ENCODE assay signal across 13 cellular contexts in genomic region chr5:172879434-172879828, GRCh38. TPM values are rescaled to one million over a fixed set of nuclear protein-coding genes. Genes with fewer than 3 reads are reported as not detected.
DNase-seq lines count a peak whose midpoint lies in the region; ATAC-seq, FAIRE-seq and TF ChIP-seq lines count a peak whose summit lies in the region.
"Had no signal": no experiment of that assay in that cellular context is flagged by ENCODE, and none has a peak within 500 bp of the region (broad histone marks: within the 10 kb centered on the region; RNA-seq: fewer than 3 reads in every experiment).

No MANE protein-coding gene starts in this region.

- peak in 1 of 2 donors; percentile 63 for ATAC-seq in upper lobe of left lung (ENCODE audit: low FRiP score in 2 of 2)
- no peak for ATAC-seq in HG03135 (IDR thresholded peaks at IDR 0.05; ENCODE audit: unreplicated experiment)
- no peak for ATAC-seq in GM19324 (IDR thresholded peaks at IDR 0.05; ENCODE audit: low FRiP score, unreplicated experiment)
- ATAC-seq: activated T-cell treated with anti-CD3 and anti-CD28 coated beads, Interleukin-2, amount 50 U/mL, for 4 hours had no signal

- H3K27me3 ChIP-seq in ascending aorta (no peaks in the 10 kb centered on the region), upper lobe of left lung (no peaks in the 10 kb centered on the region)

- no peak for TF ChIP-seq EP300 in upper lobe of left lung (IDR thresholded peaks at IDR 0.05)

- peak overlapping the region; percentile 99 for H3K27ac ChIP-seq in ascending aorta
- H3K27ac ChIP-seq in upper lobe of left lung = peak overlapping the region; percentile 48 to 72 (median 62)
- H3K27ac ChIP-seq: C4-2B had no signal

- peaks cover 54% of the 10 kb centered on the region for H3K4me1 Mint-ChIP-seq in osteocyte (ENCODE audit: unreplicated experiment)

- H3K27me3 Mint-ChIP-seq in osteocyte (ENCODE audit: unreplicated experiment) = no peaks in the 10 kb centered on the region
- H3K27me3 Mint-ChIP-seq: type B pancreatic cell had no signal

- no peak for DNase-seq in ascending aorta (ENCODE audit: low spot score in 2 of 2)
- no peak for DNase-seq in foreskin fibroblast
- no peak for DNase-seq in osteocyte (ENCODE audit: extremely low spot score, unreplicated experiment)
- DNase-seq in upper lobe of left lung = no peak
- no peak for DNase-seq in HTR-8/SVneo (ENCODE audit: insufficient read length, low spot score)
- DNase-seq: activated T-cell treated with anti-CD3 and anti-CD28 coated beads, Interleukin-2, amount 50 U/mL, for 4 hours; NCI-H2081 treated with DMSO at 0.1 percent for 48 hours; NCI-H82 had no signal

- H3K9me3 ChIP-seq in ascending aorta = no peaks in the 10 kb centered on the region
- no peaks in the 10 kb centered on the region for H3K9me3 ChIP-seq in upper lobe of left lung

- H3K36me3 ChIP-seq in ascending aorta = no peaks in the 10 kb centered on the region
- H3K36me3 ChIP-seq in upper lobe of left lung = no peaks in the 10 kb centered on the region

- FAIRE-seq in HTR-8/SVneo (lab: Jason Lieb, UNC) = no peak
- FAIRE-seq: keratinocyte had no signal

- peaks cover 5% of the 10 kb centered on the region for H3K9me3 Mint-ChIP-seq in osteocyte (ENCODE audit: unreplicated experiment)
- H3K9me3 Mint-ChIP-seq: activated T-cell treated with anti-CD3 and anti-CD28 coated beads, Interleukin-2, amount 50 U/mL, for 4 hours; type B pancreatic cell had no signal

- TF ChIP-seq POLR2A in upper lobe of left lung (IDR thresholded peaks at IDR 0.05) = no peak

- intact Hi-C loops in ascending aorta (cut with DNase I) = no loop called here

- H3K4me3 ChIP-seq in ascending aorta = peak overlapping the region; percentile 22
- H3K4me3 ChIP-seq in foreskin fibroblast (ENCODE audit: low read depth in 1 of 2, low read length in 2 of 2) = peak overlapping the region; percentile 4 to 6
- H3K4me3 ChIP-seq in upper lobe of left lung = no peak overlapping the region

- peak overlapping the region; percentile 94 for H3K27ac Mint-ChIP-seq in osteocyte (ENCODE audit: unreplicated experiment)

- peaks cover 12% of the 10 kb centered on the region for H3K36me3 Mint-ChIP-seq in osteocyte (ENCODE audit: unreplicated experiment)

- H3K4me1 ChIP-seq in ascending aorta = peaks cover 6 to 33% of the 10 kb centered on the region in 2 donors
- peaks cover 13 to 45% (median 35%) of the 10 kb centered on the region in 4 donors for H3K4me1 ChIP-seq in upper lobe of left lung

- TF ChIP-seq CTCF in ascending aorta (IDR thresholded peaks at IDR 0.05) = no peak
- TF ChIP-seq CTCF in foreskin fibroblast (IDR thresholded peaks at IDR 0.05; ENCODE audit: low read depth, low read length) = no peak
- TF ChIP-seq CTCF in osteocyte (IDR thresholded peaks at IDR 0.05) = no peak
- TF ChIP-seq CTCF in upper lobe of left lung (IDR thresholded peaks at IDR 0.05) = no peak

- 65 to 66% methylated on average over 8 of the region's 8 CpGs for WGBS in upper lobe of left lung, 2 donors

- H3K4me3 Mint-ChIP-seq in osteocyte (ENCODE audit: unreplicated experiment) = peak overlapping the region; percentile 38
- H3K4me3 Mint-ChIP-seq: activated T-cell treated with anti-CD3 and anti-CD28 coated beads, Interleukin-2, amount 50 U/mL, for 4 hours; type B pancreatic cell had no signal

RNA-seq across cellular contexts. Expression of gene ERGIC1, which starts 45.4 kb away (rescaled TPM):
- total RNA-seq in ascending aorta (184 TPM), osteocyte (174 and 175 TPM in 2 replicates), upper lobe of left lung (100 to 1,000 TPM; 158 to 225 (median 173) TPM)

Comparison
In these comparisons a context has a peak if more than half of its experiments do, and no peak if none do; other contexts are left out.
1. H3K4me3 ChIP-seq: peak in ascending aorta (2 of 2) and foreskin fibroblast (2 of 2); none in upper lobe of left lung (0 of 4).